Comparison of ENCODE assay signal across 11 cellular contexts in the genomic region with DNA sequence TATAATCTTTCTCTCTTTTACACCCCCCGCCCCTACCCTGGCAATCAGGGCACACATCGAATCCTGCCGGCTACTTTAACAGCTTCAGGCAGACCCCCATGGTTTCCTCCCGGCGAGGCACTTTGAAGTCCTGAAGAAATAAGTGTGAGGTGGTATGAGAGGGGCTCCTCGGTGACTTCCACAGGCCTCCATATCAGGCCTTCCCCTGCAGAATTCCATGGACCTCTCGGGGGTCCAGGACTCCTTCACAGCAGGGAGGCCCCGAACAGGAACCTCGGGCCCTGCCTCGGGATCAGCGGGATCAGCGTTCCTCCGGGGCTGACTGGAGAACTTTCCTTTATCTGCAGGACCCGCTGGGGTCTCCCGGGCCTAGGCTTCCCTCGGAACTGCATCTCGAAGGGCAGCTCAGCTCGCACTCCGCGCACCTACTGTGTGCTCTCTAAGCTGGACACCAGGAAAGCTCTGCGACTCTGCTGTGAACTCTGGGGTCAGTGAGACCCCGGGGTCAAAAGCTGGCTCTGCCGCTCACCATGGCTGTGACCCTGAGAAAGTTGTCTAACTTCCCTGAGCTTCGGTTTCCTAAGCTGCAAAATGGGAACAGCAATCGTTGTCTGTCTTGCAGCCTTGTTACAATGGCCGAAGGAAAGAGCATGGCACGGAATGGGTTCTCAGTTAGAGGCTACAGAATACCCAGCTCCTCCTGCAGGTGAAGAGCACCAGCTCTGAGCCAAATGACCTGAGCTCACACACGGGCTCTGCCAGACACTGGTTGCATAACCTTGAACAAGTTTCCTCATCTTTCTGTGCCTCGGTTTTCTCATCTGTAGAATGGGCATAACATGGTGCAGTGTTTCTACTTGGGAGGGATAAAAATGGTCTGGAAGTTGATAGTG.
DNase-seq lines count a peak whose midpoint lies in the region; ATAC-seq and TF ChIP-seq lines count a peak whose summit lies in the region.
"Had no signal": no experiment of that assay in that cellular context is flagged by ENCODE, and none has a peak within 500 bp of the region (broad histone marks: within the 10 kb centered on the region; RNA-seq: fewer than 3 reads in every experiment).

No MANE protein-coding gene starts in this region.

- H2AFZ ChIP-seq in neural progenitor cell (replicated peaks) = no peak overlapping the region

- WGBS in ectodermal cell, 2 experiments = 51 to 52% methylated on average over 29 of the region's 29 CpGs

- H3K79me2 ChIP-seq in neural progenitor cell (ENCODE audit: low read depth) = no peaks in the 10 kb centered on the region

- H3K4me1 ChIP-seq in ectodermal cell (ENCODE audit: control insufficient read depth, insufficient read depth, low read length) (peaks cover 10% of the 10 kb centered on the region), neural progenitor cell (no peaks in the 10 kb centered on the region)

- DNase-seq in stimulated activated naive CD8-positive, alpha-beta T cell treated with anti-CD3 and anti-CD28 coated beads, Interleukin-15, Interleukin-2, amounts not matched to agents 100 U/mL and 50 U/mL, for 24 hours = no peak
- no peak for DNase-seq in neural progenitor cell (ENCODE audit: low spot score)
- no peak for DNase-seq in SIG-M5 treated with dmso at 0.1 percent for 504 hours (lab: John Stamatoyannopoulos, UW; ENCODE audit: unreplicated experiment)
- DNase-seq in SK-N-DZ (ENCODE audit: low spot score) = no peak
- DNase-seq: cortex of kidney; MM.1S; NK-92 treated with Interleukin-12 subunit alpha and Interleukin-12 subunit beta, amount 100 ng/mL, for 24 hours had no signal

- H3K36me3 Mint-ChIP-seq in stimulated activated naive CD8-positive, alpha-beta T cell treated with anti-CD3 and anti-CD28 coated beads, Interleukin-15, Interleukin-2, amounts not matched to agents 100 ng/mL and 50 ng/mL, for 24 hours (ENCODE audit: low read depth) = no peaks in the 10 kb centered on the region
- H3K36me3 Mint-ChIP-seq in neural progenitor cell = no peaks in the 10 kb centered on the region

- peaks cover 15% of the 10 kb centered on the region for H3F3A ChIP-seq in neural progenitor cell (ENCODE audit: low read depth)

- peak overlapping the region; percentile 13 for H3K4me3 ChIP-seq in ectodermal cell (ENCODE audit: insufficient read depth, low read depth, low read length)
- H3K4me3 ChIP-seq in neural progenitor cell = no peak overlapping the region

- no peak for TF ChIP-seq CTCF in neural progenitor cell (IDR thresholded peaks at IDR 0.05)

- no peaks in the 10 kb centered on the region for H3K9me3 Mint-ChIP-seq in stimulated activated naive CD8-positive, alpha-beta T cell treated with anti-CD3 and anti-CD28 coated beads, Interleukin-15, Interleukin-2, amounts not matched to agents 100 ng/mL and 50 ng/mL, for 24 hours
- H3K9me3 Mint-ChIP-seq in neural progenitor cell = no peaks in the 10 kb centered on the region

- no peak overlapping the region for H3K9ac ChIP-seq in neural progenitor cell

- H3K36me3 ChIP-seq in ectodermal cell (ENCODE audit: control insufficient read depth, insufficient read depth, low read length) = no peaks in the 10 kb centered on the region
- no peaks in the 10 kb centered on the region for H3K36me3 ChIP-seq in neural progenitor cell

- no peak for ATAC-seq in stimulated activated naive CD8-positive, alpha-beta T cell treated with anti-CD3 and anti-CD28 coated beads, Interleukin-15, Interleukin-2, amounts not matched to agents 100 U/mL and 50 U/mL, for 24 hours
- ATAC-seq in HG02938 (IDR thresholded peaks at IDR 0.05; ENCODE audit: unreplicated experiment) = no peak
- no peak for ATAC-seq in GM18861 (IDR thresholded peaks at IDR 0.05; ENCODE audit: unreplicated experiment)

- H3K27ac ChIP-seq in ectodermal cell (ENCODE audit: insufficient read depth, low read depth, low read length, poor library complexity, severe bottlenecking) = no peak overlapping the region
- H3K27ac ChIP-seq in neural progenitor cell = no peak overlapping the region

- H3K9me3 ChIP-seq in ectodermal cell (ENCODE audit: control insufficient read depth, low read length) = no peaks in the 10 kb centered on the region
- no peaks in the 10 kb centered on the region for H3K9me3 ChIP-seq in neural progenitor cell (ENCODE audit: low read depth)

- H3K27me3 ChIP-seq in ectodermal cell (ENCODE audit: control insufficient read depth, insufficient read depth, low read length, poor library complexity, severe bottlenecking) = peaks cover 29% of the 10 kb centered on the region
- peaks cover 30% of the 10 kb centered on the region for H3K27me3 ChIP-seq in neural progenitor cell

- peak overlapping the region; percentile 59 for H3K4me2 ChIP-seq in neural progenitor cell

- H3K27me3 Mint-ChIP-seq in stimulated activated naive CD8-positive, alpha-beta T cell treated with anti-CD3 and anti-CD28 coated beads, Interleukin-15, Interleukin-2, amounts not matched to agents 100 ng/mL and 50 ng/mL, for 24 hours = peaks cover 17% of the 10 kb centered on the region
- peaks cover 10% of the 10 kb centered on the region for H3K27me3 Mint-ChIP-seq in neural progenitor cell (ENCODE audit: insufficient read depth, low read depth)

- H3K27ac Mint-ChIP-seq in stimulated activated naive CD8-positive, alpha-beta T cell treated with anti-CD3 and anti-CD28 coated beads, Interleukin-15, Interleukin-2, amounts not matched to agents 100 ng/mL and 50 ng/mL, for 24 hours = peak overlapping the region; percentile 86
- H3K27ac Mint-ChIP-seq in neural progenitor cell = peak overlapping the region; percentile 40

- peaks cover 92% of the 10 kb centered on the region for H3K4me1 Mint-ChIP-seq in stimulated activated naive CD8-positive, alpha-beta T cell treated with anti-CD3 and anti-CD28 coated beads, Interleukin-15, Interleukin-2, amounts not matched to agents 100 ng/mL and 50 ng/mL, for 24 hours (ENCODE audit: low read depth)
- peaks cover 47% of the 10 kb centered on the region for H3K4me1 Mint-ChIP-seq in neural progenitor cell

- peak overlapping the region; percentile 55 for H3K4me3 Mint-ChIP-seq in stimulated activated naive CD8-positive, alpha-beta T cell treated with anti-CD3 and anti-CD28 coated beads, Interleukin-15, Interleukin-2, amounts not matched to agents 100 ng/mL and 50 ng/mL, for 24 hours
- H3K4me3 Mint-ChIP-seq in neural progenitor cell = peak overlapping the region; percentile 63

- H4K20me1 ChIP-seq in neural progenitor cell (ENCODE audit: low read depth) = no peaks in the 10 kb centered on the region
